In the genomic region with DNA sequence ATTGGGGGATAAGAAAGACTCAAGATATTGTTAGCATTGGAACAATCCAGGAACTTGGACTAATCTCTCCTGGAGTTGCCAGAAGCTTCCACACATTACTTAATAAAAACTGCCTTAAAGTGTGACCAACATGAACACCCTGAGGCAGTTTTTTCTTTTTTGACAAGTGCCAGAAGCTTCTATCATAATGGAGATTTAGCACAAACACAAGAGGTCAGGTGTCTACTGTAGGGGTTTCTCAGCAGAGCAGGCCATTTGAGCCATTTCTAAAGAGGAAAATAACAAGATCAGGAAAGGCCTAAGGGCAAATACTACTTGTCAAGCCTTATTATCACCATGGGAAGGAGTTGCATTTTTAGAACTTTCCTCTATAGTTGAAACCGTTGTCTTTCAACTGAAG, we compare ENCODE assay signal across 26 cellular contexts.
"Had no signal": no experiment of that assay in that cellular context is flagged by ENCODE, and none has a peak within 500 bp of the region (broad histone marks: within the 10 kb centered on the region; RNA-seq: fewer than 3 reads in every experiment).

No MANE protein-coding gene starts in this region.

- DNase-seq: activated CD4-positive, alpha-beta T cell treated with anti-CD3 and anti-CD28 coated beads for 1 hour; activated CD4-positive, alpha-beta T cell treated with anti-CD3 and anti-CD28 coated beads, Interleukin-2, amount 50 U/mL, for 1 hour; activated CD8-positive, alpha-beta T cell treated with anti-CD3 and anti-CD28 coated beads, Interleukin-2, amount 10 ng/mL, durations not matched to agents 7 days and 5 days; activated gamma-delta T cell; brain microvascular endothelial cell; colonic mucosa; dorsolateral prefrontal cortex; left colon; lower lobe of right lung; mesendoderm; naive B cell; posterior cingulate gyrus; sigmoid colon; stimulated activated CD4-positive, alpha-beta T cell treated with anti-CD3 and anti-CD28 coated beads, Interleukin-15, amount 100 ng/mL, for 24 hours; stomach; T-helper 9 cell had no signal

- H3K27me3 ChIP-seq: ascending aorta, brain microvascular endothelial cell, colonic mucosa, dorsolateral prefrontal cortex, esophagus muscularis mucosa, gastroesophageal sphincter, sigmoid colon, stomach, suprapubic skin, tibial nerve had no signal

- H3K27ac Mint-ChIP-seq: activated CD8-positive, alpha-beta T cell treated with anti-CD3 and anti-CD28 coated beads, Interleukin-2, amount 10 ng/mL, durations not matched to agents 7 days and 5 days; activated naive CD4-positive, alpha-beta T cell treated with anti-CD3 and anti-CD28 coated beads, Interleukin-2, amount 50 U/mL, for 24 hours; activated T-helper 1 cell treated with anti-CD3 and anti-CD28 coated beads, Interleukin-12 subunit alpha, Interleukin-12 subunit beta, Interleukin-2, Interleukin-4 antibody, amounts not matched to agents 30 ng/mL and 10 ng/mL and 1 ng/mL, durations not matched to agents 14 hours and 24 hours and 36 hours; naive B cell; stimulated activated memory B cell treated with anti-CD40 and anti-IgM and Interleukin-4, amounts not matched to agents 10 μg/mL and 1 μg/mL and 100 μg/mL, for 72 hours had no signal

- H3K4me1 Mint-ChIP-seq: activated naive CD4-positive, alpha-beta T cell treated with anti-CD3 and anti-CD28 coated beads, Interleukin-2, amount 50 U/mL, for 24 hours had no signal

- H3K36me3 Mint-ChIP-seq: naive B cell; stimulated activated memory B cell treated with anti-CD40 and anti-IgM and Interleukin-4, amounts not matched to agents 10 μg/mL and 1 μg/mL and 100 μg/mL, for 72 hours had no signal

- H3K4me2 ChIP-seq: smooth muscle cell had no signal

- H3K9me3 ChIP-seq: ascending aorta, colonic mucosa, esophagus muscularis mucosa, sigmoid colon, suprapubic skin, tibial nerve had no signal

- H3K4me1 ChIP-seq: ascending aorta, colonic mucosa, gastroesophageal sphincter, lower lobe of right lung, sigmoid colon, stomach, suprapubic skin, tibial nerve had no signal

- H3K4me3 Mint-ChIP-seq: activated CD8-positive, alpha-beta T cell treated with anti-CD3 and anti-CD28 coated beads, Interleukin-2, amount 10 ng/mL, durations not matched to agents 7 days and 5 days; activated naive CD4-positive, alpha-beta T cell treated with anti-CD3 and anti-CD28 coated beads, Interleukin-2, amount 50 U/mL, for 24 hours; activated T-helper 1 cell treated with anti-CD3 and anti-CD28 coated beads, Interleukin-12 subunit alpha, Interleukin-12 subunit beta, Interleukin-2, Interleukin-4 antibody, amounts not matched to agents 30 ng/mL and 10 ng/mL and 1 ng/mL, durations not matched to agents 14 hours and 24 hours and 36 hours; naive B cell; neural crest cell; stimulated activated memory B cell treated with anti-CD40 and anti-IgM and Interleukin-4, amounts not matched to agents 10 μg/mL and 1 μg/mL and 100 μg/mL, for 72 hours had no signal

- H3K36me3 ChIP-seq: ascending aorta, brain microvascular endothelial cell, colonic mucosa, esophagus muscularis mucosa, gastroesophageal sphincter, lower lobe of right lung, sigmoid colon, stomach, suprapubic skin, tibial nerve had no signal

- H3K9me3 Mint-ChIP-seq: activated naive CD4-positive, alpha-beta T cell treated with anti-CD3 and anti-CD28 coated beads, Interleukin-2, amount 50 U/mL, for 24 hours; activated T-helper 1 cell treated with anti-CD3 and anti-CD28 coated beads, Interleukin-12 subunit alpha, Interleukin-12 subunit beta, Interleukin-2, Interleukin-4 antibody, amounts not matched to agents 30 ng/mL and 10 ng/mL and 1 ng/mL, durations not matched to agents 14 hours and 24 hours and 36 hours had no signal

- H3K27ac ChIP-seq: brain microvascular endothelial cell, colonic mucosa, dorsolateral prefrontal cortex, esophagus muscularis mucosa, gastroesophageal sphincter, lower lobe of right lung, sigmoid colon, suprapubic skin, tibial nerve had no signal

- ATAC-seq: activated CD8-positive, alpha-beta T cell treated with anti-CD3 and anti-CD28 coated beads, Interleukin-2, amount 10 ng/mL, durations not matched to agents 7 days and 5 days; gastroesophageal sphincter; left colon; stimulated activated memory B cell treated with anti-CD40 and anti-IgM and Interleukin-4, amounts not matched to agents 10 μg/mL and 1 μg/mL and 100 μg/mL, for 72 hours had no signal

- H3K4me3 ChIP-seq: ascending aorta, colonic mucosa, esophagus muscularis mucosa, gastroesophageal sphincter, lower lobe of right lung, sigmoid colon, smooth muscle cell, stomach, suprapubic skin, tibial nerve had no signal
